ENCODE assay signal across 1 cellular context in the genomic region with DNA sequence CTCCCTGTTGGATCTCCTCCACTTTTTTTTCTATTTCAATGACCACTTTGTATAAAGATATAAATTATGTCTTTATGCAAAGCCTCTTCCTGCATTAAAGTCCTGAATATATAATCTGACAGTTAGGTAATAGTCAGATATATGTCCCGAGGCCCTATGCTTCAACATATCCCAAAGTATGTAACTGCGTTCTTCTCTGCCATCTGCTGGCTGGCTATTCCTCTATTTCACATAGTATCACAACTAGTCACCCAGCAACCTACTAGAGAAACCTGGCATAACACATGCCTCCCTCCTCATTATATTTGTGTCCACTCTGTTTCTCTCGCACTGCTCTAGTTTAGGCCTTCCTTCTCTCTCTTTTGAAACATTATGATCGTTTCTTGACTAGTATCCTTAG.
TF ChIP-seq lines count a peak whose summit lies in the region.

No MANE protein-coding gene starts in this region.

TF ChIP-seq in HepG2, 621 proteins besides CTCF, POLR2A, EP300 and RAD21 (continued from another document):
- TF ChIP-seq, protein P1, sequence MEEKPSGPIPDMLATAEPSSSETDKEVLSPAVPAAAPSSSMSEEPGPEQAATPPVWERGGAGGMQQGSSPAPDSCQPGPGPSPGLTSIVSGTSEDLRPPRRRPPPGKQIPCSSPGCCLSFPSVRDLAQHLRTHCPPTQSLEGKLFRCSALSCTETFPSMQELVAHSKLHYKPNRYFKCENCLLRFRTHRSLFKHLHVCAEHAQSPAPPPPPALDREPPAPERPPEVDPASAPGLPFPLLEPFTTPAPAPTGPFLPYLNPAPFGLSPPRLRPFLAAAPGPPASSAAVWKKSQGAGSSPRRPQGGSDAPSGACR (CRISPR knock-in tag; IDR thresholded peaks at IDR 0.05) = no peak
- TF ChIP-seq MYC (CRISPR knock-in tag; IDR thresholded peaks at IDR 0.05; ENCODE audit: borderline replicate concordance) = no peak
- TF ChIP-seq USF2 (IDR thresholded peaks at IDR 0.05; ENCODE audit: low read depth, low read length) = no peak
- no peak for TF ChIP-seq USF2 (CRISPR knock-in tag; IDR thresholded peaks at IDR 0.05; ENCODE audit: borderline replicate concordance)
- TF ChIP-seq, protein P2, sequence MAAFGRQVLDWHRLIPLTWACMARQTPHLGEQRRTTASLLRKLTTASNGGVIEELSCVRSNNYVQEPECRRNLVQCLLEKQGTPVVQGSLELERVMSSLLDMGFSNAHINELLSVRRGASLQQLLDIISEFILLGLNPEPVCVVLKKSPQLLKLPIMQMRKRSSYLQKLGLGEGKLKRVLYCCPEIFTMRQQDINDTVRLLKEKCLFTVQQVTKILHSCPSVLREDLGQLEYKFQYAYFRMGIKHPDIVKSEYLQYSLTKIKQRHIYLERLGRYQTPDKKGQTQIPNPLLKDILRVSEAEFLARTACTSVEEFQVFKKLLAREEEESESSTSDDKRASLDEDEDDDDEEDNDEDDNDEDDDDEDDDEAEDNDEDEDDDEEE (CRISPR knock-in tag; IDR thresholded peaks at IDR 0.05) = no peak
